1 cellular context compared by ENCODE assay signal in the genomic region with DNA sequence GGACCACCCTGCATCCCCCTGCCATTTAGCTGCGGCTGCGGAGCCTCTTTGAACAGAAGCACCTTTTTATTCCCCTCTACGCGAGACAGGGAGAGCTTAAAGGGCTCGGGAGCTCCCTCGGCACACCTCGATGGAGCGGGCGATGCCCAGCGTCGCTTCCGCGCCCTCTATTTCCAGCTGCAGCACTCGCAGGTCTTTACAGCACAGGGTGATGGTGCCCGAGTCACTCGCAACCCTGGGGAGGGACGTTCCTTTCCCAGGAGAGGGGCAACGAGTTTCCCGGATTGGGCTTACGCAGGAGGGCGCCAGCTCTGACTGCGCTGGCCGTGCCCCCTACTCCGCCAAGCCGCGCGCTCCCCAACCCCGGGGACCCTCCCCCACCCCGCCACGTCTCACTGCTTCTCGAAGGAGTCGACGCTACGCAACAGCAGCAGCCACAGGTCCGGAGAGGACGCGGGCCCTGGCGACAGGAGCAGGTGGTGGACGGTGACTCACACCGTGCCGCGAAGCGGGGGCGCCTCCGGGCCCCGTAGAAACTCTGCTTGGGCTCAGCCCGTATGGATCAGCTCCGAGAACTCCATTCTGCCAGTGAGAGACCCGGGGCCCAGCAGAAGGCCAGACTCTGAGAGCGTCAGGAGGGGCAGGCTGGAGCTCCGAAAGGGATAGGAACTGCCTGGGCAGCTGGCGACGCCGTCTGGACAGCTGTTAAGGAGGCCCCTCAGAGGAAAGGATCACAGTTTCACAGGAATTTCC.
TF ChIP-seq lines count a peak whose summit lies in the region.

No MANE protein-coding gene starts in this region.

TF ChIP-seq in HepG2, 621 proteins besides CTCF, POLR2A, EP300 and RAD21 (continued from another document and continues in another):
- TF ChIP-seq ZNF281 (CRISPR knock-in tag; IDR thresholded peaks at IDR 0.05; ENCODE audit: borderline replicate concordance), result peak; percentile 73; the same call in 1 of the 2 replicates
- TF ChIP-seq ZNF441 (CRISPR knock-in tag; IDR thresholded peaks at IDR 0.05; ENCODE audit: borderline replicate concordance), result no peak; the same call in 1 of the 2 replicates
- TF ChIP-seq CHD4 (IDR thresholded peaks at IDR 0.05; ENCODE audit: borderline replicate concordance, low read length), result no peak
- no peak for TF ChIP-seq ELF4 (CRISPR knock-in tag; IDR thresholded peaks at IDR 0.05; ENCODE audit: borderline replicate concordance)
- TF ChIP-seq IRF2 (CRISPR knock-in tag; IDR thresholded peaks at IDR 0.05), result no peak
- TF ChIP-seq ZNF674 (CRISPR knock-in tag; IDR thresholded peaks at IDR 0.05; ENCODE audit: low read depth), result no peak
- TF ChIP-seq, protein P1, sequence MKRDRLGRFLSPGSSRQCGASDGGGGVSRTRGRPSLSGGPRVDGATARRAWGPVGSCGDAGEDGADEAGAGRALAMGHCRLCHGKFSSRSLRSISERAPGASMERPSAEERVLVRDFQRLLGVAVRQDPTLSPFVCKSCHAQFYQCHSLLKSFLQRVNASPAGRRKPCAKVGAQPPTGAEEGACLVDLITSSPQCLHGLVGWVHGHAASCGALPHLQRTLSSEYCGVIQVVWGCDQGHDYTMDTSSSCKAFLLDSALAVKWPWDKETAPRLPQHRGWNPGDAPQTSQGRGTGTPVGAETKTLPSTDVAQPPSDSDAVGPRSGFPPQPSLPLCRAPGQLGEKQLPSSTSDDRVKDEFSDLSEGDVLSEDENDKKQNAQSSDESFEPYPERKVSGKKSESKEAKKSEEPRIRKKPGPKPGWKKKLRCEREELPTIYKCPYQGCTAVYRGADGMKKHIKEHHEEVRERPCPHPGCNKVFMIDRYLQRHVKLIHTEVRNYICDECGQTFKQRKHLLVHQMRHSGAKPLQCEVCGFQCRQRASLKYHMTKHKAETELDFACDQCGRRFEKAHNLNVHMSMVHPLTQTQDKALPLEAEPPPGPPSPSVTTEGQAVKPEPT (CRISPR knock-in tag; IDR thresholded peaks at IDR 0.05; ENCODE audit: low read depth), result peak; percentile 100
- TF ChIP-seq EZH2 (conservative IDR thresholded peaks at IDR 0.05; ENCODE audit: low read depth, low read length), result no peak
- no peak for TF ChIP-seq ATF6 (CRISPR knock-in tag; conservative IDR thresholded peaks at IDR 0.05)
- no peak for TF ChIP-seq PHF21A (CRISPR knock-in tag; IDR thresholded peaks at IDR 0.05)
- peak; percentile 61; the same call in 1 of the 2 replicates for TF ChIP-seq SALL1 (CRISPR knock-in tag; IDR thresholded peaks at IDR 0.05)
- TF ChIP-seq FUBP1 (CRISPR knock-in tag; IDR thresholded peaks at IDR 0.05; ENCODE audit: borderline replicate concordance), result no peak
- no peak for TF ChIP-seq SSRP1 (CRISPR knock-in tag; IDR thresholded peaks at IDR 0.05)
- TF ChIP-seq RNF219 (CRISPR knock-in tag; IDR thresholded peaks at IDR 0.05), result no peak
- TF ChIP-seq ZNF614 (CRISPR knock-in tag; IDR thresholded peaks at IDR 0.05; ENCODE audit: borderline replicate concordance), result no peak; the same call in 1 of the 2 replicates
- TF ChIP-seq MTERF4 (CRISPR knock-in tag; IDR thresholded peaks at IDR 0.05), result no peak
- no peak for TF ChIP-seq KLF12 (CRISPR knock-in tag; IDR thresholded peaks at IDR 0.05; ENCODE audit: borderline replicate concordance)
- TF ChIP-seq ZNF33B (CRISPR knock-in tag; IDR thresholded peaks at IDR 0.05), result no peak
- TF ChIP-seq ZNF776 (CRISPR knock-in tag; IDR thresholded peaks at IDR 0.05), result no peak
- TF ChIP-seq, protein P2, sequence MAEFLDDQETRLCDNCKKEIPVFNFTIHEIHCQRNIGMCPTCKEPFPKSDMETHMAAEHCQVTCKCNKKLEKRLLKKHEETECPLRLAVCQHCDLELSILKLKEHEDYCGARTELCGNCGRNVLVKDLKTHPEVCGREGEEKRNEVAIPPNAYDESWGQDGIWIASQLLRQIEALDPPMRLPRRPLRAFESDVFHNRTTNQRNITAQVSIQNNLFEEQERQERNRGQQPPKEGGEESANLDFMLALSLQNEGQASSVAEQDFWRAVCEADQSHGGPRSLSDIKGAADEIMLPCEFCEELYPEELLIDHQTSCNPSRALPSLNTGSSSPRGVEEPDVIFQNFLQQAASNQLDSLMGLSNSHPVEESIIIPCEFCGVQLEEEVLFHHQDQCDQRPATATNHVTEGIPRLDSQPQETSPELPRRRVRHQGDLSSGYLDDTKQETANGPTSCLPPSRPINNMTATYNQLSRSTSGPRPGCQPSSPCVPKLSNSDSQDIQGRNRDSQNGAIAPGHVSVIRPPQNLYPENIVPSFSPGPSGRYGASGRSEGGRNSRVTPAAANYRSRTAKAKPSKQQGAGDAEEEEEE (CRISPR knock-in tag; IDR thresholded peaks at IDR 0.05; ENCODE audit: borderline replicate concordance), result no peak
- TF ChIP-seq SRSF9 (IDR thresholded peaks at IDR 0.05; ENCODE audit: borderline replicate concordance, insufficient read depth, low read depth, low read length, poor library complexity, severe bottlenecking), result no peak
- TF ChIP-seq MIER3 (CRISPR knock-in tag; IDR thresholded peaks at IDR 0.05; ENCODE audit: borderline replicate concordance), result no peak
- no peak for TF ChIP-seq ZNF879 (CRISPR knock-in tag; IDR thresholded peaks at IDR 0.05)
- TF ChIP-seq, protein P3, sequence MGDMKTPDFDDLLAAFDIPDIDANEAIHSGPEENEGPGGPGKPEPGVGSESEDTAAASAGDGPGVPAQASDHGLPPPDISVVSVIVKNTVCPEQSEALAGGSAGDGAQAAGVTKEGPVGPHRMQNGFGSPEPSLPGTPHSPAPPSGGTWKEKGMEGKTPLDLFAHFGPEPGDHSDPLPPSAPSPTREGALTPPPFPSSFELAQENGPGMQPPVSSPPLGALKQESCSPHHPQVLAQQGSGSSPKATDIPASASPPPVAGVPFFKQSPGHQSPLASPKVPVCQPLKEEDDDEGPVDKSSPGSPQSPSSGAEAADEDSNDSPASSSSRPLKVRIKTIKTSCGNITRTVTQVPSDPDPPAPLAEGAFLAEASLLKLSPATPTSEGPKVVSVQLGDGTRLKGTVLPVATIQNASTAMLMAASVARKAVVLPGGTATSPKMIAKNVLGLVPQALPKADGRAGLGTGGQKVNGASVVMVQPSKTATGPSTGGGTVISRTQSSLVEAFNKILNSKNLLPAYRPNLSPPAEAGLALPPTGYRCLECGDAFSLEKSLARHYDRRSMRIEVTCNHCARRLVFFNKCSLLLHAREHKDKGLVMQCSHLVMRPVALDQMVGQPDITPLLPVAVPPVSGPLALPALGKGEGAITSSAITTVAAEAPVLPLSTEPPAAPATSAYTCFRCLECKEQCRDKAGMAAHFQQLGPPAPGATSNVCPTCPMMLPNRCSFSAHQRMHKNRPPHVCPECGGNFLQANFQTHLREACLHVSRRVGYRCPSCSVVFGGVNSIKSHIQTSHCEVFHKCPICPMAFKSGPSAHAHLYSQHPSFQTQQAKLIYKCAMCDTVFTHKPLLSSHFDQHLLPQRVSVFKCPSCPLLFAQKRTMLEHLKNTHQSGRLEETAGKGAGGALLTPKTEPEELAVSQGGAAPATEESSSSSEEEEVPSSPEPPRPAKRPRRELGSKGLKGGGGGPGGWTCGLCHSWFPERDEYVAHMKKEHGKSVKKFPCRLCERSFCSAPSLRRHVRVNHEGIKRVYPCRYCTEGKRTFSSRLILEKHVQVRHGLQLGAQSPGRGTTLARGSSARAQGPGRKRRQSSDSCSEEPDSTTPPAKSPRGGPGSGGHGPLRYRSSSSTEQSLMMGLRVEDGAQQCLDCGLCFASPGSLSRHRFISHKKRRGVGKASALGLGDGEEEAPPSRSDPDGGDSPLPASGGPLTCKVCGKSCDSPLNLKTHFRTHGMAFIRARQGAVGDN (CRISPR knock-in tag; IDR thresholded peaks at IDR 0.05), result peak; percentile 98
- peak; percentile 43; the same call in 1 of the 2 replicates for TF ChIP-seq IRX3 (CRISPR knock-in tag; IDR thresholded peaks at IDR 0.05; ENCODE audit: borderline replicate concordance, low read depth)
- TF ChIP-seq, protein P4, sequence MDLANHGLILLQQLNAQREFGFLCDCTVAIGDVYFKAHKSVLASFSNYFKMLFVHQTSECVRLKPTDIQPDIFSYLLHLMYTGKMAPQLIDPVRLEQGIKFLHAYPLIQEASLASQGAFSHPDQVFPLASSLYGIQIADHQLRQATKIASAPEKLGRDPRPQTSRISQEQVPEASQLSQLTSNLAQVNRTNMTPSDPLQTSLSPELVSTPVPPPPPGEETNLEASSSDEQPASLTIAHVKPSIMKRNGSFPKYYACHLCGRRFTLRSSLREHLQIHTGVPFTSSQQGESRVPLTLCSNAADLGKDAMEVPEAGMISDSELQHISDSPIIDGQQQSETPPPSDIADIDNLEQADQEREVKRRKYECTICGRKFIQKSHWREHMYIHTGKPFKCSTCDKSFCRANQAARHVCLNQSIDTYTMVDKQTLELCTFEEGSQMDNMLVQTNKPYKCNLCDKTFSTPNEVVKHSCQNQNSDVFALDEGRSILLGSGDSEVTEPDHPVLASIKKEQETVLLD (CRISPR knock-in tag; IDR thresholded peaks at IDR 0.05; ENCODE audit: low read depth), result no peak
- no peak for TF ChIP-seq GABPA (IDR thresholded peaks at IDR 0.05; ENCODE audit: low read depth, low read length)
- TF ChIP-seq GABPA (CRISPR knock-in tag; IDR thresholded peaks at IDR 0.05; ENCODE audit: low read depth), result no peak
